In the genomic region with DNA sequence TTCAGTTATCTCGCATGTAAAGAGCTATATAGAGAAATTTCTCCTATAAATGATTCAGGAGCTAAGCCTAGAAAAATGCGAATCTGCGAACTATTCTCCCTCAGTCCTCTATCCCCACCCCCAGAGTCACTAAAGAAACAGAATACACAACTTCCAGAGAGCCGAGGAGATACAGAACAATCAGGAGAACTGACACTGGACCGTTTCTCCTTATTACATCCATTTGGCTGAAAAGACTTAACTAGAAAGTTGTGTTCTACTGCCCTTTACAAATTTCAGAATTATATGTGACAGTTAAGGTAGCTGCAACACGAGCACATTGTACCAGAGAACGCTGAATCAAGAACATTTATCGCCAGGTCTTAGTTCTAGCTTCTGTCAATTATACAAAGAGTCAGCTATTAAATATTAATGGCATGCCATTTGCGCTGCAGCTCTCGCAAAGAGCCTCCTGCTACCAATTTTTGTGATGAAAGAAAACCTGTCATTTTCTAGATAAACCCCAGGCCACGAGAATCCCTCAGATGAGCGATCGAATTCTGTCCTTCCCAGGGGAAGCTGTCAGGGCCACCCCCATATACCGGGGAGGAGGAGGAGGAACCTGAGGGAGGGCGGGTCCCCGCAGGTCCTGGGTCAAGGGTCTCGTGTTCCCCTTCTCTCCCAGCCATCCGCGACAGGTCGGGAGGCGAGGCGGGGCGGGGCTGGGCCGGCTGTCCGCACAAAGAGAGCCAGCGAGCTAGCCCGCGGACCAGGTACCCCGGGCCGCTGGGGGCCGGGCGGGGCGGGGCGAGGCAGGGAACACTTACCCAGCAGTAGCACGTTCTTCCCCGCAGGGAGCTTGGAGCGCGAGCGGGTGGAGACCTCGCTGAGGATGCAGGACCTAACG, we compare ENCODE assay signal across 8 cellular contexts. TPM values are rescaled to one million over a fixed set of nuclear protein-coding genes. Genes with fewer than 3 reads are reported as not detected.
DNase-seq lines count a peak whose midpoint lies in the region; ATAC-seq, FAIRE-seq and TF ChIP-seq lines count a peak whose summit lies in the region.

No MANE protein-coding gene starts in this region.

- H3K4me2 ChIP-seq in SU-DHL-6 (ENCODE audit: low read depth, low read length, poor library complexity, severe bottlenecking) (peak overlapping the region; percentile 75), K562 (ENCODE audit: insufficient read depth, low read length) (peak overlapping the region; percentile 84)

- H3K27ac ChIP-seq in SU-DHL-6 (ENCODE audit: low read depth, low read length): peak overlapping the region; percentile 64
- H3K27ac ChIP-seq in K562 (ENCODE audit: extremely low read depth, low read depth, low read length): peak overlapping the region; percentile 86

- no peaks in the 10 kb centered on the region for H3K9me1 ChIP-seq in K562 (ENCODE audit: control insufficient read depth, insufficient read depth, low read length)

- H3K4me3 ChIP-seq in SU-DHL-6 (ENCODE audit: insufficient read depth, low read length, poor library complexity, severe bottlenecking) (peak overlapping the region; percentile 73), K562 (peak overlapping the region; percentile 72), iPS-11a (ENCODE audit: low read depth, low read length) (peak overlapping the region; percentile 95), skeletal muscle cell (ENCODE audit: low read depth, low read length) (peak overlapping the region; percentile 88)

- H3K79me2 ChIP-seq in SU-DHL-6 (ENCODE audit: insufficient read depth, low read length): peaks cover 52% of the 10 kb centered on the region
- peaks cover 63% of the 10 kb centered on the region for H3K79me2 ChIP-seq in K562 (ENCODE audit: control insufficient read depth, insufficient read depth, low read length)

- ATAC-seq in GM21390 (IDR thresholded peaks at IDR 0.05; ENCODE audit: unreplicated experiment) (peak; percentile 51), K562 (peak; percentile 79)

- intact Hi-C loops in K562 (cut with micrococcal nuclease): loop anchor here (1.0 to 2.0 kb wide), 2 partner anchors 27 to 67 kb away; a partner anchor contains a TSS

- TF ChIP-seq CTCF in SU-DHL-6 (IDR thresholded peaks at IDR 0.05; ENCODE audit: insufficient read depth, low read length, poor library complexity, severe bottlenecking): no peak
- no peak for TF ChIP-seq CTCF in K562 (IDR thresholded peaks at IDR 0.05 in 2 of 3, conservative IDR thresholded peaks at IDR 0.05 in 1 of 3; ENCODE audit: insufficient read depth in 2 of 3, low read depth in 1 of 3, low read length in 3 of 3)

- no peak for TF ChIP-seq EP300 in K562 (IDR thresholded peaks at IDR 0.05; ENCODE audit: low read length)

- TF ChIP-seq RAD21 in K562 (CRISPR knock-in tag; conservative IDR thresholded peaks at IDR 0.05 in 1 of 2, IDR thresholded peaks at IDR 0.05 in 1 of 2): no peak

- H3K9ac ChIP-seq in SU-DHL-6 (ENCODE audit: low read length): peak overlapping the region; percentile 91
- H3K9ac ChIP-seq in K562 (ENCODE audit: insufficient read depth in 1 of 2, low read depth in 2 of 2, low read length in 2 of 2): peak overlapping the region; percentile 82 to 100

- no peaks in the 10 kb centered on the region for H3K9me2 ChIP-seq in SU-DHL-6 (replicated peaks; ENCODE audit: insufficient read depth, low read length)

- BruUV-seq in K562 (replicated peaks; lab: Mats Ljungman, UMichigan): no TSS peak

- H3K4me1 ChIP-seq in K562 (replicated peaks in 1 of 2; ENCODE audit: control insufficient read depth in 2 of 2, insufficient read depth in 2 of 2, low read length in 2 of 2): peaks cover 5 to 11% of the 10 kb centered on the region in 2 experiments; a peak in 3 of 5 replicates

- in situ Hi-C loops in K562 (cut with MboI): no loop called here

- peak; percentile 62 for DNase-seq in Daoy (ENCODE audit: low read depth)
- DNase-seq in HS-27A (ENCODE audit: low read depth): peak; percentile 36
- DNase-seq in K562 (ENCODE audit: extremely low read depth in 1 of 4, low spot score in 3 of 4): peak; percentile 73 to 86 (median 74)
- DNase-seq in skeletal muscle cell (ENCODE audit: low read depth): no peak
- no peak for DNase-seq in RCC 7860 (ENCODE audit: low spot score)

- H3K9me3 ChIP-seq in SU-DHL-6 (ENCODE audit: insufficient read depth, low read length) (no peaks in the 10 kb centered on the region), K562 (replicated peaks; ENCODE audit: control insufficient read depth, insufficient read depth, low read depth, low read length) (no peaks in the 10 kb centered on the region)

- TF ChIP-seq POLR2A in K562 (conservative IDR thresholded peaks at IDR 0.05): no peak

- H3K36me3 ChIP-seq in SU-DHL-6 (ENCODE audit: low read length) (peaks cover 6% of the 10 kb centered on the region; the same call in 1 of the 2 replicates), K562 (ENCODE audit: control insufficient read depth, insufficient read depth, low read length) (peaks cover 17% of the 10 kb centered on the region)

- POLR2A ChIA-PET in K562 (lab: Yijun Ruan, JAX): interaction anchor here (0.6 to 1.9 kb wide), 14 partner anchors 10 to 403 kb away, joined by 3 to 12 read pairs (median 4); no protein-coding TSS in a partner anchor

- 0 out of 2 replicates have a peak, but pooled peaks cover 4% of the 10 kb centered on the region for H3F3A ChIP-seq in SU-DHL-6 (ENCODE audit: insufficient read depth)

- H4K20me1 ChIP-seq in SU-DHL-6 (ENCODE audit: low read depth, low read length): 0 out of 2 replicates have a peak, but pooled peaks cover 3% of the 10 kb centered on the region
- H4K20me1 ChIP-seq in K562 (replicated peaks; ENCODE audit: control insufficient read depth, insufficient read depth, low read length): peaks cover 6% of the 10 kb centered on the region; the same call in 1 of the 2 replicates

- CTCF ChIA-PET in K562 (lab: Yijun Ruan, JAX; ENCODE audit: low intra/inter-chr PET ratio): no interaction called here

- no peaks in the 10 kb centered on the region for H3K27me3 ChIP-seq in SU-DHL-6 (ENCODE audit: low read length)
- H3K27me3 ChIP-seq in K562 (ENCODE audit: control insufficient read depth in 2 of 2, insufficient read depth in 2 of 2, low read length in 2 of 2): no peaks in the 10 kb centered on the region

- peak; percentile 37 for FAIRE-seq in K562 (lab: Jason Lieb, UNC)
- no peak for FAIRE-seq in RCC 7860 (lab: Jason Lieb, UNC)

- H2AFZ ChIP-seq in SU-DHL-6 (ENCODE audit: low read depth, low read length, severe bottlenecking) (peak overlapping the region; percentile 95), K562 (ENCODE audit: low read depth, low read length) (peak overlapping the region; percentile 97)

- under 1% methylated on average over 36 of the region's 41 CpGs for WGBS in K562 (ENCODE audit: insufficient coverage, low coverage, missing lambda C conversion rate)

TF ChIP-seq in K562, 482 proteins besides CTCF, POLR2A, EP300 and RAD21 (continues in another document):
- TF ChIP-seq GABPA (tag; conservative IDR thresholded peaks at IDR 0.05; ENCODE audit: low read depth): no peak
- TF ChIP-seq YY1 (IDR thresholded peaks at IDR 0.05; ENCODE audit: borderline replicate concordance in 1 of 3, control insufficient read depth in 1 of 3, extremely low read depth in 1 of 3, insufficient read depth in 3 of 3, insufficient read length in 1 of 3, insufficient replicate concordance in 2 of 3, low read depth in 1 of 3, low read length in 2 of 3): no peak
- no peak for TF ChIP-seq NFXL1 (CRISPR knock-in tag; IDR thresholded peaks at IDR 0.05)
- TF ChIP-seq STAT5A (IDR thresholded peaks at IDR 0.05; ENCODE audit: borderline replicate concordance, low read length): no peak
- no peak for TF ChIP-seq PHF21A (IDR thresholded peaks at IDR 0.05; ENCODE audit: borderline replicate concordance, low read depth)
- no peak for TF ChIP-seq CEBPG (CRISPR knock-in tag; IDR thresholded peaks at IDR 0.05)
- TF ChIP-seq CEBPG (tag; conservative IDR thresholded peaks at IDR 0.05 in 1 of 2, IDR thresholded peaks at IDR 0.05 in 1 of 2): no peak
- TF ChIP-seq, protein P1, sequence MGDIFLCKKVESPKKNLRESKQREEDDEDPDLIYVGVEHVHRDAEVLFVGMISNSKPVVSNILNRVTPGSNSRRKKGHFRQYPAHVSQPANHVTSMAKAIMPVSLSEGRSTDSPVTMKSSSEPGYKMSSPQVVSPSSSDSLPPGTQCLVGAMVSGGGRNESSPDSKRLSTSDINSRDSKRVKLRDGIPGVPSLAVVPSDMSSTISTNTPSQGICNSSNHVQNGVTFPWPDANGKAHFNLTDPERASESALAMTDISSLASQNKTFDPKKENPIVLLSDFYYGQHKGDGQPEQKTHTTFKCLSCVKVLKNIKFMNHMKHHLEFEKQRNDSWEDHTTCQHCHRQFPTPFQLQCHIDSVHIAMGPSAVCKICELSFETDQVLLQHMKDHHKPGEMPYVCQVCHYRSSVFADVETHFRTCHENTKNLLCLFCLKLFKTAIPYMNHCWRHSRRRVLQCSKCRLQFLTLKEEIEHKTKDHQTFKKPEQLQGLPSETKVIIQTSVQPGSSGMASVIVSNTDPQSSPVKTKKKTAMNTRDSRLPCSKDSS (IDR thresholded peaks at IDR 0.05; ENCODE audit: low read depth, partially characterized antibody): no peak
- no peak for TF ChIP-seq PPARD (CRISPR knock-in tag; IDR thresholded peaks at IDR 0.05)

RNA-seq across cellular contexts. Expression of a gene that starts 0.9 kb away (rescaled TPM):
- 76.7 and 78.1 TPM in 2 replicates for total RNA-seq in Daoy (2014; rRNA removed; shearing (Covaris generic))
- 31.8 and 78.8 TPM in 2 replicates for total RNA-seq in K562 (2011; cell fraction: chromatin; rRNA removed; ENCODE audit: low replicate concordance)
- 39.7 and 41.7 TPM in 2 replicates for total RNA-seq in K562 (2011; cell fraction: nucleolus; rRNA removed)
- 50.8 and 61.4 TPM in 2 replicates for total RNA-seq in K562 (2011; cell fraction: nucleoplasm; rRNA removed)
- total RNA-seq in K562 (2014; rRNA removed) (61.3 and 61.6 TPM in 2 replicates), K562 (2014; rRNA removed; fragmentation: Illumina TruSeq; extraction: Trizol) (78.1 and 101 TPM in 2 replicates), K562 (2015; rRNA removed; fragmentation: Illumina TruSeq; extraction: Trizol) (66.8 and 70.2 TPM in 2 replicates), K562 (2021) (61.8 and 63.0 TPM in 2 replicates)
- polyA plus RNA-seq in K562 (2011; rRNA removed) (42.5 and 85.4 TPM in 2 replicates), K562 (2014; fragmentation: Illumina TruSeq; extraction: Trizol) (60.7 and 66.9 TPM in 2 replicates), K562 (2014; fragmentation: Nextera tagmentation; extraction: Ambion mirVana) (10 to 100 TPM; 21.0 to 26.0 TPM), K562 (2014; rRNA removed) (54.8 and 59.5 TPM in 2 replicates)
- 18.3 and 20.7 TPM in 2 replicates for polyA plus RNA-seq in K562 (2011; cell fraction: cytosol; rRNA removed)
- polyA plus RNA-seq in K562 (2011; cell fraction: nucleus; rRNA removed): 15.0 and 15.5 TPM in 2 replicates
- polyA plus RNA-seq in K562 (2012): 40.5 and 70.9 TPM in 2 replicates
- 61.2 and 78.5 TPM in 2 replicates for polyA minus RNA-seq in K562 (2011; rRNA and poly(A)+ RNA removed)
- polyA minus RNA-seq in K562 (2011; cell fraction: cytosol; rRNA and poly(A)+ RNA removed): 19.2 and 34.3 TPM in 2 replicates
- 39.3 and 54.0 TPM in 2 replicates for polyA minus RNA-seq in K562 (2011; cell fraction: nucleus; rRNA and poly(A)+ RNA removed)

Comparison
In these comparisons a context has a peak if more than half of its experiments do, and no peak if none do; other contexts are left out.
1. DNase-seq: peak in Daoy (single experiment), HS-27A (single experiment) and K562 (4 of 4); none in skeletal muscle cell (single experiment) and RCC 7860 (single experiment).
2. Peak in every context shown above with its lines, with median percentiles within 50 percentile points of each other: H3K4me3 ChIP-seq.